ENCODE assay signal across 16 cellular contexts in genomic region chr10:124890225-124890624, GRCh38. TPM values are rescaled to one million over a fixed set of nuclear protein-coding genes. Genes with fewer than 3 reads are reported as not detected.
DNase-seq lines count a peak whose midpoint lies in the region; ATAC-seq, FAIRE-seq and TF ChIP-seq lines count a peak whose summit lies in the region.
"Had no signal": no experiment of that assay in that cellular context is flagged by ENCODE, and none has a peak within 500 bp of the region (broad histone marks: within the 10 kb centered on the region; RNA-seq: fewer than 3 reads in every experiment).

No MANE protein-coding gene starts in this region.

- H3K4me2 ChIP-seq in A549 (no peak overlapping the region), neuronal stem cell (ENCODE audit: insufficient read depth, low read length, poor library complexity, severe bottlenecking) (no peak overlapping the region), hepatocyte (no peak overlapping the region)
- H3K4me2 ChIP-seq: BLaER1 treated with 17β-estradiol and CSF1 and Interleukin-3, amounts not matched to agents 10 nM and 100 nM had no signal

- no peak overlapping the region for H3K4me3 ChIP-seq in A549
- H3K4me3 ChIP-seq in neuronal stem cell (ENCODE audit: low read length in 2 of 2): no peak overlapping the region
- no peak overlapping the region for H3K4me3 ChIP-seq in hepatocyte
- H3K4me3 ChIP-seq: BLaER1 treated with 17β-estradiol and CSF1 and Interleukin-3, amounts not matched to agents 10 nM and 100 nM had no signal

- peak; percentile 34 to 36; a peak in 2 of 6 replicates for ATAC-seq in A549
- ATAC-seq: HCT116 had no signal

- TF ChIP-seq CTCF in A549 (IDR thresholded peaks at IDR 0.05) (no peak), hepatocyte (IDR thresholded peaks at IDR 0.05; ENCODE audit: poor library complexity) (no peak)

- WGBS in A549 (ENCODE audit: missing lambda C conversion rate): 44% methylated on average over 5 of the region's 6 CpGs
- WGBS in neuronal stem cell (ENCODE audit: extremely low coverage in 2 of 2, insufficient read length in 2 of 2, insufficient replicate concordance in 1 of 2), 2 donors: no CpG with 5 or more reads among the region's 6 CpGs
- WGBS in hepatocyte (ENCODE audit: low lambda C conversion rate, missing lambda C conversion rate): 89% methylated on average over 6 of the region's 6 CpGs

- no peak overlapping the region for H3K27ac ChIP-seq in A549
- H3K27ac ChIP-seq in neuronal stem cell (replicated peaks; ENCODE audit: low read length): no peak overlapping the region
- H3K27ac ChIP-seq in hepatocyte: no peak overlapping the region
- H3K27ac ChIP-seq: BLaER1 treated with 17β-estradiol and CSF1 and Interleukin-3, amounts not matched to agents 10 nM and 100 nM had no signal

- H2BK5ac ChIP-seq in neuronal stem cell (ENCODE audit: low read length): no peak overlapping the region

- peak overlapping the region; percentile 58 for H3K23ac ChIP-seq in neuronal stem cell (ENCODE audit: low read depth, low read length, poor library complexity)

- H3K4me1 ChIP-seq in A549: no peaks in the 10 kb centered on the region
- H3K4me1 ChIP-seq in neuronal stem cell (ENCODE audit: control insufficient read depth in 2 of 2, insufficient read depth in 1 of 2, low read depth in 1 of 2, low read length in 2 of 2): peaks cover 0 to 2% of the 10 kb centered on the region in 2 donors
- H3K4me1 ChIP-seq in hepatocyte (ENCODE audit: insufficient read depth): no peaks in the 10 kb centered on the region
- H3K4me1 ChIP-seq: BLaER1 treated with 17β-estradiol and CSF1 and Interleukin-3, amounts not matched to agents 10 nM and 100 nM had no signal

- no peaks in the 10 kb centered on the region for H3K9me3 ChIP-seq in A549
- no peaks in the 10 kb centered on the region for H3K9me3 ChIP-seq in neuronal stem cell (replicated peaks in 1 of 2; ENCODE audit: control insufficient read depth in 2 of 2, insufficient read depth in 1 of 2, low read depth in 1 of 2, low read length in 2 of 2)
- H3K9me3 ChIP-seq in hepatocyte (ENCODE audit: low read depth): no peaks in the 10 kb centered on the region
- H3K9me3 ChIP-seq: BLaER1 treated with 17β-estradiol and CSF1 and Interleukin-3, amounts not matched to agents 10 nM and 100 nM had no signal

- H4K20me1 ChIP-seq in hepatocyte (ENCODE audit: insufficient read depth, poor library complexity, severe bottlenecking): no peaks in the 10 kb centered on the region
- H4K20me1 ChIP-seq: BLaER1 treated with 17β-estradiol and CSF1 and Interleukin-3, amounts not matched to agents 10 nM and 100 nM had no signal

- H3K9ac ChIP-seq in neuronal stem cell (ENCODE audit: low read depth, low read length, poor library complexity): no peak overlapping the region
- H3K9ac ChIP-seq: BLaER1 treated with 17β-estradiol and CSF1 and Interleukin-3, amounts not matched to agents 10 nM and 100 nM had no signal

- no peak for FAIRE-seq in A549 (lab: Jason Lieb, UNC)
- FAIRE-seq: H54 had no signal

- peak overlapping the region; percentile 54 for H2AFZ ChIP-seq in neuronal stem cell (ENCODE audit: low read length)
- no peak overlapping the region for H2AFZ ChIP-seq in hepatocyte

- CTCF ChIA-PET in A549 (lab: Yijun Ruan, JAX): no interaction called here

- TF ChIP-seq POLR2A in A549 (IDR thresholded peaks at IDR 0.05; ENCODE audit: low read length): no peak

- H3K9me2 ChIP-seq in hepatocyte (replicated peaks; ENCODE audit: insufficient read depth): no peaks in the 10 kb centered on the region

- DNase-seq in A549 (ENCODE audit: low read depth in 1 of 2, low spot score in 1 of 2) (no peak), amniotic epithelial cell (ENCODE audit: low read depth) (peak; percentile 41), left kidney (ENCODE audit: low read depth, low spot score) (peak; percentile 21), neuronal stem cell (ENCODE audit: low spot score) (no peak), hepatocyte (ENCODE audit: low spot score) (no peak), NCI-H187 (lab: John Stamatoyannopoulos, UW) (no peak), NCI-H1092 treated with DMSO at 0.1 percent for 48 hours (lab: John Stamatoyannopoulos, UW) (no peak), cerebellar nuclear complex (lab: John Stamatoyannopoulos, UW) (no peak)
- DNase-seq: 8988T; ACHN; CD4-positive, CD25-positive, alpha-beta regulatory T cell; DMS53; GF-D8 had no signal

- no peak overlapping the region for H3K4ac ChIP-seq in neuronal stem cell (ENCODE audit: low read length)

- no peak overlapping the region for H2BK15ac ChIP-seq in neuronal stem cell (ENCODE audit: low read length)

- H3K18ac ChIP-seq in neuronal stem cell (ENCODE audit: low read length): no peak overlapping the region

- no peak overlapping the region for H2BK120ac ChIP-seq in neuronal stem cell (ENCODE audit: low read depth, low read length)

- TF ChIP-seq RAD21 in A549 (conservative IDR thresholded peaks at IDR 0.05 in 1 of 2, IDR thresholded peaks at IDR 0.05 in 1 of 2): no peak

- H4K91ac ChIP-seq in neuronal stem cell (ENCODE audit: low read depth, low read length, poor library complexity): no peak overlapping the region

- H3K79me2 ChIP-seq in hepatocyte: no peaks in the 10 kb centered on the region

- no peak for TF ChIP-seq EP300 in A549 (IDR thresholded peaks at IDR 0.05)

- H4K8ac ChIP-seq in neuronal stem cell (ENCODE audit: low read depth, low read length): no peak overlapping the region

- H3K36me3 ChIP-seq in neuronal stem cell (replicated peaks in 1 of 2; ENCODE audit: control insufficient read depth in 2 of 2, insufficient read depth in 2 of 2, low read length in 2 of 2) (no peaks in the 10 kb centered on the region), hepatocyte (replicated peaks; ENCODE audit: insufficient read depth, low read depth) (no peaks in the 10 kb centered on the region)
- H3K36me3 ChIP-seq: BLaER1 treated with 17β-estradiol and CSF1 and Interleukin-3, amounts not matched to agents 10 nM and 100 nM had no signal

- H3K79me1 ChIP-seq in neuronal stem cell (ENCODE audit: low read depth, low read length): no peaks in the 10 kb centered on the region

- no peak overlapping the region for H3K14ac ChIP-seq in neuronal stem cell (ENCODE audit: low read length)

- H3K27me3 ChIP-seq in neuronal stem cell (ENCODE audit: control insufficient read depth in 3 of 3, insufficient read depth in 3 of 3, low read depth in 1 of 3, low read length in 3 of 3) (no peaks in the 10 kb centered on the region), hepatocyte (no peaks in the 10 kb centered on the region)
- H3K27me3 ChIP-seq: BLaER1 treated with 17β-estradiol and CSF1 and Interleukin-3, amounts not matched to agents 10 nM and 100 nM had no signal

- POLR2A ChIA-PET in A549 (lab: Yijun Ruan, JAX): no interaction called here

- H2BK12ac ChIP-seq in neuronal stem cell (ENCODE audit: low read length): no peak overlapping the region

- H2AK5ac ChIP-seq in neuronal stem cell (ENCODE audit: low read depth, low read length): no peak overlapping the region

TF ChIP-seq in A549, 52 proteins besides CTCF, POLR2A, EP300 and RAD21:
- TF ChIP-seq MAFK (IDR thresholded peaks at IDR 0.05; ENCODE audit: partially characterized antibody): peak; percentile 36
- no peak for TF ChIP-seq SREBF2 (IDR thresholded peaks at IDR 0.05)

RNA-seq across cellular contexts. Expression of gene ZRANB1, which starts 51.7 kb away (rescaled TPM):
- polyA plus RNA-seq in A549 (2011; rRNA removed) (18.4 and 19.5 TPM in 2 replicates), A549 (2017; fragmentation: RNase III; extraction: RNeasy Plus Mini Kit Qiagen cat#74134 plus additional on column Dnase treatment) (7.2 to 8.0 TPM (median 7.9 TPM) in 3 replicates), hepatocyte (7.9 and 10.7 TPM in 2 replicates)
- polyA plus RNA-seq in A549 (2012; cell fraction: cytosol; rRNA removed): 4.2 TPM in 2 replicates
- 2.0 and 3.3 TPM in 2 replicates for polyA plus RNA-seq in A549 (2012; cell fraction: nucleus; rRNA removed)
- polyA minus RNA-seq in A549 (2011; rRNA and poly(A)+ RNA removed): 16.3 and 18.0 TPM in 2 replicates
- 13.4 TPM for polyA plus RNA-seq in neuronal stem cell (2013, experiment 1 of 2)
- polyA plus RNA-seq in neuronal stem cell (2013, experiment 2 of 2): 14.2 TPM
- 25.1 and 30.0 TPM in 2 replicates for total RNA-seq in hepatocyte

Comparison
In these comparisons a context has a peak if more than half of its experiments do, and no peak if none do; other contexts are left out.
1. DNase-seq: peak in amniotic epithelial cell (single experiment) and left kidney (single experiment); none in A549 (0 of 2), neuronal stem cell (single experiment), hepatocyte (single experiment), NCI-H187 (0 of 2), NCI-H1092 treated with DMSO at 0.1 percent for 48 hours (single experiment) and cerebellar nuclear complex (0 of 2).